14 cellular contexts compared by ENCODE assay signal in the genomic region with DNA sequence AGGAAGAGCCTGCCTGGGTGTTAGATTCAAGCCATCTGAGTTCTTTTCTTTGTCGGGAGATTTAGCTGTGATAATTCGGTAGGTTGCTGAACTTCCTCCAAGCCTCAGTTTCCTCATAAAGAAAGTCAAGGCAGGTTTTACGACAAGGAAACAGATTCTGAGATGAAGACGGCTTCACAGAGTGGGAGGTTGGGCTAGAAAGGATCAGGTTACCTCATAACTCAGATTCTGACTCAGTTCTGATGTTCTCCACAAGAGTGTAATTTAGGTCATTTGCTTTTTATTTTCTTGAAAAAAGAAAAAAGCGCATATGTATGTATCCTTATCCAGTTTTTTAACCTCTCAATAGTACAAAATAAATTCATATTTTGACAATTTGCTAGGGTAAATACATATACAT. TPM values are rescaled to one million over a fixed set of nuclear protein-coding genes. Genes with fewer than 3 reads are reported as not detected.
DNase-seq lines count a peak whose midpoint lies in the region; ATAC-seq and TF ChIP-seq lines count a peak whose summit lies in the region.
"Had no signal": no experiment of that assay in that cellular context is flagged by ENCODE, and none has a peak within 500 bp of the region (broad histone marks: within the 10 kb centered on the region; RNA-seq: fewer than 3 reads in every experiment).

No MANE protein-coding gene starts in this region.

- intact Hi-C loops in CD4-positive, alpha-beta T cell (cut with DNase I, micrococcal nuclease) = no loop called here

- DNase-seq in HFF-Myc (ENCODE audit: extremely low read depth, low read depth) = peak; percentile 25
- DNase-seq in amniotic stem cell (lab: John Stamatoyannopoulos, UW) = peak; percentile 3
- DNase-seq in foreskin keratinocyte = peak in 1 of 2 donors; percentile 23
- DNase-seq in CD4-positive, alpha-beta T cell = no peak
- no peak for DNase-seq in NCI-H69 (lab: John Stamatoyannopoulos, UW)
- no peak for DNase-seq in stimulated activated CD4-positive, alpha-beta T cell treated with anti-CD3 and anti-CD28 coated beads, Interleukin-12 subunit alpha, Interleukin-12 subunit beta, amount 100 ng/mL, for 4 hours
- DNase-seq: activated CD4-positive, alpha-beta T cell treated with anti-CD3 and anti-CD28 coated beads, Interleukin-2, amount 50 U/mL, for 1 hour; MG63; nucleus accumbens; spleen; T1000 had no signal

- H3K27ac ChIP-seq in ACC112 (ENCODE audit: low read depth, low read length) (no peak overlapping the region), foreskin keratinocyte (no peak overlapping the region)
- no peak overlapping the region for H3K27ac ChIP-seq in CD4-positive, alpha-beta T cell (ENCODE audit: low read depth, low read length)
- H3K27ac ChIP-seq: spleen had no signal

- no peak for TF ChIP-seq CTCF in HFF-Myc (IDR thresholded peaks at IDR 0.05; ENCODE audit: low read depth, low read length, missing control alignments)
- no peak for TF ChIP-seq CTCF in foreskin keratinocyte (conservative IDR thresholded peaks at IDR 0.05)
- no peak for TF ChIP-seq CTCF in CD4-positive, alpha-beta T cell (IDR thresholded peaks at IDR 0.05)

- H2AFZ ChIP-seq in ACC112 (ENCODE audit: low read length, unreplicated experiment) = peak overlapping the region; percentile 73

- H3K9me3 ChIP-seq in CD4-positive, alpha-beta T cell (ENCODE audit: control insufficient read depth, low read length) = no peaks in the 10 kb centered on the region
- H3K9me3 ChIP-seq: HAP-1, MG63, spleen had no signal

- no peaks in the 10 kb centered on the region for H3K4me1 Mint-ChIP-seq in CD4-positive, alpha-beta T cell (ENCODE audit: low read depth)

- H3K79me2 ChIP-seq in ACC112 (ENCODE audit: control insufficient read depth, insufficient read depth, low read length, unreplicated experiment) = no peaks in the 10 kb centered on the region

- POLR2A ChIA-PET in CD4-positive, alpha-beta T cell (lab: Charles Lee) = no interaction called here

- H3K27ac Mint-ChIP-seq in CD4-positive, alpha-beta T cell = no peak overlapping the region

- H3K27me3 ChIP-seq in ACC112 (ENCODE audit: insufficient read depth, low read length) = no peaks in the 10 kb centered on the region
- H3K27me3 ChIP-seq in foreskin keratinocyte = no peaks in the 10 kb centered on the region
- no peaks in the 10 kb centered on the region for H3K27me3 ChIP-seq in CD4-positive, alpha-beta T cell (ENCODE audit: control insufficient read depth, insufficient read depth, low read length)
- H3K27me3 ChIP-seq: MG63 had no signal

- H3K4me1 ChIP-seq in ACC112 (ENCODE audit: control insufficient read depth, insufficient read depth, low read length, unreplicated experiment) (peaks cover 16% of the 10 kb centered on the region), foreskin keratinocyte (no peaks in the 10 kb centered on the region)
- H3K4me1 ChIP-seq: spleen had no signal

- H3K27me3 Mint-ChIP-seq in CD4-positive, alpha-beta T cell = peaks cover 9% of the 10 kb centered on the region

- no peaks in the 10 kb centered on the region for H3K9me3 Mint-ChIP-seq in CD4-positive, alpha-beta T cell

- H3K36me3 Mint-ChIP-seq in CD4-positive, alpha-beta T cell (ENCODE audit: low read depth) = no peaks in the 10 kb centered on the region

- no peaks in the 10 kb centered on the region for H3K36me3 ChIP-seq in ACC112 (ENCODE audit: insufficient read depth, low read length)
- H3K36me3 ChIP-seq: HAP-1, MG63, spleen had no signal

- no peak overlapping the region for H3K4me3 Mint-ChIP-seq in CD4-positive, alpha-beta T cell

- ATAC-seq in foreskin keratinocyte = peak; percentile 76
- ATAC-seq in HG03354 (IDR thresholded peaks at IDR 0.05; ENCODE audit: poor library complexity, severe bottlenecking, unreplicated experiment) = no peak
- ATAC-seq in CD4-positive, alpha-beta T cell (ENCODE audit: poor library complexity) = no peak

- CTCF ChIA-PET in CD4-positive, alpha-beta T cell (lab: Charles Lee) = no interaction called here

- H3K4me3 ChIP-seq in ACC112 (ENCODE audit: low read depth, low read length) (no peak overlapping the region), HFF-Myc (replicated peaks; ENCODE audit: low read depth, low read length) (no peak overlapping the region)
- H3K4me3 ChIP-seq: HAP-1, MG63, spleen had no signal

RNA-seq across cellular contexts. Expression of gene ELOVL6, which starts 47.2 kb away (rescaled TPM):
- 60.6 and 69.4 TPM in 2 replicates for total RNA-seq in foreskin keratinocyte
- polyA plus RNA-seq in foreskin keratinocyte = 31.4 and 43.4 TPM in 2 replicates
- total RNA-seq in CD4-positive, alpha-beta T cell = 1 to 10 TPM; 1.6 to 2.9 TPM

Comparison
In these comparisons a context has a peak if more than half of its experiments do, and no peak if none do; other contexts are left out.
1. DNase-seq: peak in HFF-Myc (single experiment) and amniotic stem cell (single experiment); none in CD4-positive, alpha-beta T cell (0 of 10), NCI-H69 (single experiment) and stimulated activated CD4-positive, alpha-beta T cell treated with anti-CD3 and anti-CD28 coated beads, Interleukin-12 subunit alpha, Interleukin-12 subunit beta, amount 100 ng/mL, for 4 hours (single experiment).
2. RNA of gene ELOVL6, which starts 47.2 kb away (total RNA-seq): 60.6 to 69.4 TPM in foreskin keratinocyte; 1.6 to 2.9 TPM in CD4-positive, alpha-beta T cell; every median in the first group is over 10 times any median in the second.